ENCODE assay signal across 1 cellular context in genomic region chr17:40093580-40094201, GRCh38.
A peak's percentile ranks its signal among the peaks of the same experiment; 100 is the strongest.
TF ChIP-seq lines count a peak whose summit lies in the region.

No MANE protein-coding gene starts in this region.

TF ChIP-seq in HepG2, 621 proteins besides CTCF, POLR2A, EP300 and RAD21:
- TF ChIP-seq RFX5 (IDR thresholded peaks at IDR 0.05; ENCODE audit: low read depth, low read length) = peak; percentile 55; the same call in 1 of the 2 replicates
- no peak for TF ChIP-seq U2AF2 (IDR thresholded peaks at IDR 0.05; ENCODE audit: low read depth, low read length)
